ENCODE assay signal across 14 cellular contexts in the genomic region with DNA sequence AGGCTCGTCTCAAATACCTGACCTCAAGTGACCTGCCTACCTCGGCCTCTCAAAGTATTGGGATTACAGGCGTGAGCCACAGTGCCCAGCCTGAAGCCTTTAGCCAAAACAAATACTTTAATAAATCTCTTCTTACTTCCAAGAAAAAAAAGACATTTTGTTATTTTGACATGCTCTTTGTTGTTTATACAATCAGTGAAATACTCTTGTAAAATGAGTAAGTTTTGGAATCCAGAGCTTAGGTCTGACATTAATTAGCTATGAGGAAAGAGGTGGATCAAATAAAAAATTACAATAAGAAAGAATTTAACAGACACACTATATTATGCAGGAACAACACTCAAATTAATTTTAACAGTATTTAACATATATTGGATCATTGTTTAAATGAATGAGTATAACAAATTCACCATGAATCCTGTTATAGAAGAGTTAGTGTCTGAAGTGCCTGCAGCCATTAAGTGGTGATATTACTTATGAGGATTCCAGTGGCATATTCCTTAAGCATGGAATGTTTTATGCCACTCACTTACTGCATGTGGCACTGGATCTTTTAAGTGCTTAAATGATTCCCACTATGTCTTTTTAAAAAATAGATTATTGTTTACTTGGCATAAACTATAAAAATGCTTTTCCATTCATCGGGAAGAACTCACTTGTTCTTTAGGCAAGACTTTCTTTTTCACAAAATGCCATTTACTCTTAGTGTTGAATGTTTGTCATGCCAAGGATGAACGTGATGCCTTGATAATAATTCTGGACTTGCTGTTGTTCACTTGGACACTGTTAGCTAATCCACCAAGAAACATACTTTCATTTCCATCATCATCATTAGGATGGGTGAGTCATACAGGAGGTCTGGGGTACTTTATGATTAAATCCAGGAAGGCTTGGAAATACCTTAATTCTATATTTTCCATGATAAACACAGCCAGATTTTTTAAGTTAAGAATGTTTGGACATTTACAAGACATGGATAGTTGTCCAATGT.
DNase-seq lines count a peak whose midpoint lies in the region; ATAC-seq and TF ChIP-seq lines count a peak whose summit lies in the region.
"Had no signal": no experiment of that assay in that cellular context is flagged by ENCODE, and none has a peak within 500 bp of the region (broad histone marks: within the 10 kb centered on the region; RNA-seq: fewer than 3 reads in every experiment).

No MANE protein-coding gene starts in this region.

- DNase-seq in EL, result peak; percentile 37
- DNase-seq in M059J (ENCODE audit: low read depth), result peak; percentile 48
- peak; percentile 48 for DNase-seq in dermis blood vessel endothelial cell
- peak; percentile 43 for DNase-seq in iris pigment epithelial cell (ENCODE audit: low read depth)
- no peak for DNase-seq in T-helper 9 cell
- DNase-seq in HEK293T (ENCODE audit: extremely low spot score), result no peak
- DNase-seq: COR-L47, HCEC 1CT, NCI-H187 treated with DMSO at 0.1 percent for 48 hours, NCI-H446, NCI-H69, SHP77 treated with DMSO at 0.1 percent for 48 hours had no signal

- CTCF ChIA-PET in HEK293T (lab: Yijun Ruan, JAX), result no interaction called here

- POLR2A ChIA-PET in HEK293T (lab: Yijun Ruan, JAX), result no interaction called here

- no peak for ATAC-seq in GM19324 (IDR thresholded peaks at IDR 0.05; ENCODE audit: low FRiP score, unreplicated experiment)
- ATAC-seq in GM19035 (IDR thresholded peaks at IDR 0.05; ENCODE audit: unreplicated experiment), result no peak

TF ChIP-seq in HEK293T, 16 proteins besides CTCF, POLR2A, EP300 and RAD21:
- TF ChIP-seq ARNT (IDR thresholded peaks at IDR 0.05) (no peak), FOXM1 (IDR thresholded peaks at IDR 0.05; ENCODE audit: borderline replicate concordance) (no peak), FOXA1 (IDR thresholded peaks at IDR 0.05) (no peak), LEF1 (IDR thresholded peaks at IDR 0.05; ENCODE audit: borderline replicate concordance) (no peak), ZNF384 (IDR thresholded peaks at IDR 0.05) (no peak), CTBP1 (IDR thresholded peaks at IDR 0.05; ENCODE audit: borderline replicate concordance) (no peak)
- TF ChIP-seq, protein P1, sequence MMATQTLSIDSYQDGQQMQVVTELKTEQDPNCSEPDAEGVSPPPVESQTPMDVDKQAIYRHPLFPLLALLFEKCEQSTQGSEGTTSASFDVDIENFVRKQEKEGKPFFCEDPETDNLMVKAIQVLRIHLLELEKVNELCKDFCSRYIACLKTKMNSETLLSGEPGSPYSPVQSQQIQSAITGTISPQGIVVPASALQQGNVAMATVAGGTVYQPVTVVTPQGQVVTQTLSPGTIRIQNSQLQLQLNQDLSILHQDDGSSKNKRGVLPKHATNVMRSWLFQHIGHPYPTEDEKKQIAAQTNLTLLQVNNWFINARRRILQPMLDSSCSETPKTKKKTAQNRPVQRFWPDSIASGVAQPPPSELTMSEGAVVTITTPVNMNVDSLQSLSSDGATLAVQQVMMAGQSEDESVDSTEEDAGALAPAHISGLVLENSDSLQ (IDR thresholded peaks at IDR 0.05), result no peak
TF ChIP-seq in HEK293T: peak in this region for 0.

Comparison
In these comparisons a context has a peak if more than half of its experiments do, and no peak if none do; other contexts are left out.
1. DNase-seq: peak in EL (single experiment), M059J (single experiment), dermis blood vessel endothelial cell (single experiment) and iris pigment epithelial cell (single experiment); none in T-helper 9 cell (single experiment) and HEK293T (single experiment).